12 cellular contexts compared by ENCODE assay signal in the genomic region with DNA sequence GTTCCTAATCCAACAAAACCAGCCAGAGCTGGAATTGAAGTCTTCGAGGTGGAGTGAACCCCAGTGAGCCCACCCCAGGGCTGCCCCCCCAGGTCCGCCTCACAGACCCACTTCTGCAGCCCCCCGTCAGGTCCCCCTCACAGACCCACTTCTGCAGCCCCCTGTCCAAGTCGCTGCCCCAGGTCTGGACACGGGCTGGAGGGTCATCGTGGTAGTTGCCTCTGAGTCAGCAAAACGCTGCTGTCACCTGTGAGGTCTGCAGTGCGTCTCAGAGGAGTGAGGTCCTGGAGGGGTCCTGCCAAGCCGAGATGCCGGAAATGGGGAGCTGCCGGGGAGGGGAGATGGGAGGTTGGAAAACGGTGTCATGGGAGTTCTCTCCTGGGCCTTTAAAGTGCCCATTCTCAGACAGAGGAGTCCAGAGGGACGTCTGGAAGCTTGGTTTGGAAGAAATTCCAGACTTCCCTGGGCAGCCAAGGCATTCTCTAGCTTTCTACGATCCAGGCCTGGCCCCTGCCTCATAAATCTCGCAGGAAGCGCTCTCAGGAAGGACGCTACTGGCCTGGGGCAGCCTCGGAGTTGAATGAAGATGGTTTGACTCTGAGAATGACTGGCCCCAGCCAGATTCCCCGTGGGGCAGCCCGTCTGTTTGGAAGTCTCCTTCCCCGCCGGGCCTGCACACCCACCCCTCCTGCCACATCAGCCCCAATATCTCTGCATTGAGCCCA. TPM values are rescaled to one million over a fixed set of nuclear protein-coding genes. Genes with fewer than 3 reads are reported as not detected.
A peak's percentile ranks its signal among the peaks of the same experiment; 100 is the strongest.
DNase-seq lines count a peak whose midpoint lies in the region; ATAC-seq and TF ChIP-seq lines count a peak whose summit lies in the region.
"Had no signal": no experiment of that assay in that cellular context is flagged by ENCODE, and none has a peak within 500 bp of the region (broad histone marks: within the 10 kb centered on the region; RNA-seq: fewer than 3 reads in every experiment).

No MANE protein-coding gene starts in this region.

- in situ Hi-C loops in transverse colon (cut with MboI; ENCODE audit: low pct_ligation_motif_present in 1 of 4, low pct_unique_long_range_greater_than_20kb in 1 of 4, low sequenced_read_pairs in 3 of 4): no loop called here

- no peaks in the 10 kb centered on the region for H3K27me3 Mint-ChIP-seq in activated naive CD8-positive, alpha-beta T cell
- peaks cover 10% of the 10 kb centered on the region for H3K27me3 Mint-ChIP-seq in activated naive CD8-positive, alpha-beta T cell treated with anti-CD3 and anti-CD28 coated beads, Interleukin-2, amount 50 U/mL, for 24 hours

- no peak overlapping the region for H3K4me2 ChIP-seq in mesendoderm (ENCODE audit: low read length)
- H3K4me2 ChIP-seq: BLaER1 had no signal

- H3K4me3 ChIP-seq in mesendoderm (ENCODE audit: low read length) (no peak overlapping the region), transverse colon (no peak overlapping the region)
- H3K4me3 ChIP-seq: BLaER1, SJSA1 had no signal

- no peaks in the 10 kb centered on the region for H3K36me3 Mint-ChIP-seq in activated naive CD8-positive, alpha-beta T cell
- no peaks in the 10 kb centered on the region for H3K36me3 Mint-ChIP-seq in activated naive CD8-positive, alpha-beta T cell treated with anti-CD3 and anti-CD28 coated beads, Interleukin-2, amount 50 U/mL, for 24 hours (ENCODE audit: low read depth)
- H3K36me3 Mint-ChIP-seq in activated naive CD4-positive, alpha-beta T cell treated with anti-CD3 and anti-CD28 coated beads, Interleukin-2, amount 50 U/mL, for 72 hours: peaks cover 0 to 7% of the 10 kb centered on the region in 2 donors

- no CpG with 5 or more reads among the region's 22 CpGs for WGBS in mesendoderm (ENCODE audit: extremely low coverage, insufficient coverage, low lambda C conversion rate)
- 78% methylated on average over 21 of the region's 22 CpGs; no CpG with 5 or more reads in 1 of the 2 donors for WGBS in transverse colon (ENCODE audit: low coverage in 1 of 2), 2 donors

- no peaks in the 10 kb centered on the region for H3K9me3 ChIP-seq in transverse colon
- H3K9me3 ChIP-seq: BLaER1, SJSA1 had no signal

- H3K36me3 ChIP-seq in mesendoderm (ENCODE audit: control insufficient read depth, insufficient read depth, low read length): no peaks in the 10 kb centered on the region
- no peaks in the 10 kb centered on the region for H3K36me3 ChIP-seq in transverse colon
- H3K36me3 ChIP-seq: BLaER1, SJSA1 had no signal

- H3K23ac ChIP-seq in mesendoderm (ENCODE audit: low read length): no peak overlapping the region

- no peak for ATAC-seq in activated naive CD8-positive, alpha-beta T cell treated with anti-CD3 and anti-CD28 coated beads, Interleukin-2, amount 50 U/mL, for 24 hours
- no peak for ATAC-seq in activated naive CD4-positive, alpha-beta T cell treated with anti-CD3 and anti-CD28 coated beads, Interleukin-2, amount 50 U/mL, for 72 hours
- ATAC-seq in HG02884 (IDR thresholded peaks at IDR 0.05; ENCODE audit: unreplicated experiment): no peak

- H3K4me3 Mint-ChIP-seq in activated naive CD8-positive, alpha-beta T cell: no peak overlapping the region
- no peak overlapping the region for H3K4me3 Mint-ChIP-seq in activated naive CD8-positive, alpha-beta T cell treated with anti-CD3 and anti-CD28 coated beads, Interleukin-2, amount 50 U/mL, for 24 hours

- no peak overlapping the region for H2AK5ac ChIP-seq in mesendoderm (ENCODE audit: low read length)

- no peak overlapping the region for H2BK5ac ChIP-seq in mesendoderm (ENCODE audit: low read length)

- no peak overlapping the region for H2BK15ac ChIP-seq in mesendoderm (replicated peaks; ENCODE audit: low read depth)

- H3K4me1 ChIP-seq in mesendoderm (ENCODE audit: control insufficient read depth, low read depth, low read length) (peaks cover 8% of the 10 kb centered on the region), transverse colon (peaks cover 0 to 5% (median 3%) of the 10 kb centered on the region in 4 donors)

- H3K27ac ChIP-seq in mesendoderm (ENCODE audit: low read depth, low read length): no peak overlapping the region
- H3K27ac ChIP-seq in transverse colon: peak overlapping the region; percentile 23 to 64 (median 40)
- H3K27ac ChIP-seq: BLaER1 had no signal

- no peak overlapping the region for H4K5ac ChIP-seq in mesendoderm (ENCODE audit: low read length)

- TF ChIP-seq EP300 in transverse colon (IDR thresholded peaks at IDR 0.05; ENCODE audit: low read depth): no peak

- H3K27ac Mint-ChIP-seq in activated naive CD8-positive, alpha-beta T cell: peak overlapping the region; percentile 79
- H3K27ac Mint-ChIP-seq in activated naive CD8-positive, alpha-beta T cell treated with anti-CD3 and anti-CD28 coated beads, Interleukin-2, amount 50 U/mL, for 24 hours: no peak overlapping the region
- peak overlapping the region; percentile 58 to 89 for H3K27ac Mint-ChIP-seq in activated naive CD4-positive, alpha-beta T cell treated with anti-CD3 and anti-CD28 coated beads, Interleukin-2, amount 50 U/mL, for 72 hours

- TF ChIP-seq POLR2A in transverse colon (IDR thresholded peaks at IDR 0.05): no peak

- peak overlapping the region; percentile 6 for H3K18ac ChIP-seq in mesendoderm (ENCODE audit: low read length)

- no peaks in the 10 kb centered on the region for H3K79me1 ChIP-seq in mesendoderm (ENCODE audit: low read length)

- no peaks in the 10 kb centered on the region for H3K9me3 Mint-ChIP-seq in activated naive CD8-positive, alpha-beta T cell (ENCODE audit: low read depth)
- H3K9me3 Mint-ChIP-seq in activated naive CD8-positive, alpha-beta T cell treated with anti-CD3 and anti-CD28 coated beads, Interleukin-2, amount 50 U/mL, for 24 hours: no peaks in the 10 kb centered on the region
- no peaks in the 10 kb centered on the region for H3K9me3 Mint-ChIP-seq in activated naive CD4-positive, alpha-beta T cell treated with anti-CD3 and anti-CD28 coated beads, Interleukin-2, amount 50 U/mL, for 72 hours

- peak overlapping the region; percentile 35 for H3K56ac ChIP-seq in mesendoderm (ENCODE audit: low read length)

- H3K4me1 Mint-ChIP-seq in activated naive CD8-positive, alpha-beta T cell (ENCODE audit: low read depth): peaks cover 28% of the 10 kb centered on the region
- peaks cover 26% of the 10 kb centered on the region for H3K4me1 Mint-ChIP-seq in activated naive CD8-positive, alpha-beta T cell treated with anti-CD3 and anti-CD28 coated beads, Interleukin-2, amount 50 U/mL, for 24 hours

- no peak for TF ChIP-seq CTCF in transverse colon (IDR thresholded peaks at IDR 0.05)

- no peaks in the 10 kb centered on the region for H3K79me2 ChIP-seq in mesendoderm (ENCODE audit: control insufficient read depth, insufficient read depth, low read length)

- no peak overlapping the region for H2BK120ac ChIP-seq in mesendoderm (ENCODE audit: low read depth, low read length)

- intact Hi-C loops in transverse colon (cut with DNase I; ENCODE audit: low total_unique reads): loop anchor here (10.0 kb wide), 1 partner anchor 109 kb away; no protein-coding TSS in a partner anchor

- no peak overlapping the region for H3K4ac ChIP-seq in mesendoderm (ENCODE audit: low read depth, low read length)

- DNase-seq in activated naive CD8-positive, alpha-beta T cell treated with anti-CD3 and anti-CD28 coated beads, Interleukin-2, amount 50 U/mL, for 24 hours: no peak
- peak in 1 of 2 donors; percentile 47 for DNase-seq in activated naive CD4-positive, alpha-beta T cell treated with anti-CD3 and anti-CD28 coated beads, Interleukin-2, amount 50 U/mL, for 72 hours (ENCODE audit: low spot score in 2 of 2)
- DNase-seq in mesendoderm (no peak), transverse colon (peak; percentile 8), cerebellar cortex (ENCODE audit: low spot score) (no peak), ecto neural progenitor cell (ENCODE audit: low spot score) (no peak)

- H3K9ac ChIP-seq in mesendoderm (ENCODE audit: low read length): no peak overlapping the region
- H3K9ac ChIP-seq: BLaER1 had no signal

- H3K27me3 ChIP-seq in mesendoderm (ENCODE audit: insufficient read depth, low read length, poor library complexity) (no peaks in the 10 kb centered on the region), transverse colon (no peaks in the 10 kb centered on the region)
- H3K27me3 ChIP-seq: BLaER1, SJSA1 had no signal

- H4K8ac ChIP-seq in mesendoderm (ENCODE audit: low read depth, low read length): no peak overlapping the region

RNA-seq across cellular contexts. Expression of a gene that starts 38.6 kb away (rescaled TPM):
- not detected for total RNA-seq in activated naive CD4-positive, alpha-beta T cell treated with anti-CD3 and anti-CD28 coated beads, Interleukin-2, amount 50 U/mL, for 72 hours
- not detected for polyA plus RNA-seq in mesendoderm (2013, experiment 1 of 2)
- polyA plus RNA-seq in mesendoderm (2013, experiment 2 of 2): not detected
- not detected for total RNA-seq in transverse colon
- total RNA-seq: epithelial cell of proximal tubule, SJSA1, subcutaneous adipose tissue had no signal
